1 cellular context compared by ENCODE assay signal in genomic region chr19:57240311-57241090, GRCh38.
TF ChIP-seq lines count a peak whose summit lies in the region.

ZNF805 (plus strand) TSS chr19:57240632; CDS start chr19:57240892, 260 bp downstream.

TF ChIP-seq in HepG2, 621 proteins besides CTCF, POLR2A, EP300 and RAD21 (continued from another document and continues in another):
- no peak for TF ChIP-seq E2F2 (CRISPR knock-in tag; IDR thresholded peaks at IDR 0.05; ENCODE audit: borderline replicate concordance)
- no peak for TF ChIP-seq ZNF138 (CRISPR knock-in tag; IDR thresholded peaks at IDR 0.05; ENCODE audit: low read depth)
- TF ChIP-seq RFX3 (CRISPR knock-in tag; IDR thresholded peaks at IDR 0.05), result no peak
- no peak for TF ChIP-seq ZNF343 (CRISPR knock-in tag; IDR thresholded peaks at IDR 0.05)
- TF ChIP-seq REXO4 (CRISPR knock-in tag; IDR thresholded peaks at IDR 0.05; ENCODE audit: borderline replicate concordance), result no peak
- TF ChIP-seq ZNF562 (CRISPR knock-in tag; IDR thresholded peaks at IDR 0.05; ENCODE audit: borderline replicate concordance), result no peak
- TF ChIP-seq ZBTB7B (CRISPR knock-in tag; IDR thresholded peaks at IDR 0.05), result peak; percentile 15; the same call in 1 of the 2 replicates
- TF ChIP-seq ZBTB8A (CRISPR knock-in tag; IDR thresholded peaks at IDR 0.05; ENCODE audit: borderline replicate concordance, low read depth), result no peak
- peak; percentile 37 for TF ChIP-seq XRCC5 (optimal IDR thresholded peaks at IDR 0.05; ENCODE audit: low read length)
- TF ChIP-seq KLF11 (CRISPR knock-in tag; IDR thresholded peaks at IDR 0.05), result no peak
- TF ChIP-seq PRMT3 (CRISPR knock-in tag; IDR thresholded peaks at IDR 0.05; ENCODE audit: borderline replicate concordance, low read depth), result no peak
- 0 out of 2 replicates have a peak, but pooled peaks have one; percentile 40 for TF ChIP-seq NFATC3 (CRISPR knock-in tag; IDR thresholded peaks at IDR 0.05)
- TF ChIP-seq FOXP4 (CRISPR knock-in tag; IDR thresholded peaks at IDR 0.05), result no peak; the same call in 1 of the 2 replicates
- TF ChIP-seq RFXANK (CRISPR knock-in tag; IDR thresholded peaks at IDR 0.05), result no peak
- no peak for TF ChIP-seq RAD51 (IDR thresholded peaks at IDR 0.05; ENCODE audit: borderline replicate concordance)
- TF ChIP-seq HHEX (CRISPR knock-in tag; IDR thresholded peaks at IDR 0.05), result no peak
- TF ChIP-seq TCF7 (IDR thresholded peaks at IDR 0.05; ENCODE audit: low read depth), result no peak
- no peak for TF ChIP-seq ZHX1 (CRISPR knock-in tag; IDR thresholded peaks at IDR 0.05; ENCODE audit: low read depth)
- TF ChIP-seq FOXP1 (IDR thresholded peaks at IDR 0.05), result no peak
- TF ChIP-seq FOXP1 (CRISPR knock-in tag; IDR thresholded peaks at IDR 0.05), result no peak
- peak; percentile 58 for TF ChIP-seq SALL1 (CRISPR knock-in tag; IDR thresholded peaks at IDR 0.05)
- TF ChIP-seq ZNF180 (CRISPR knock-in tag; IDR thresholded peaks at IDR 0.05; ENCODE audit: borderline replicate concordance, low read depth), result peak; percentile 58; the same call in 1 of the 2 replicates
- no peak for TF ChIP-seq ZNF512B (CRISPR knock-in tag; IDR thresholded peaks at IDR 0.05; ENCODE audit: borderline replicate concordance)
- TF ChIP-seq ZZZ3 (CRISPR knock-in tag; IDR thresholded peaks at IDR 0.05; ENCODE audit: borderline replicate concordance), result peak; percentile 77; the same call in 1 of the 2 replicates
- peak; percentile 89 for TF ChIP-seq ZNF709 (CRISPR knock-in tag; IDR thresholded peaks at IDR 0.05)
- no peak for TF ChIP-seq ARNT (IDR thresholded peaks at IDR 0.05)
- no peak for TF ChIP-seq ZC3H4 (CRISPR knock-in tag; IDR thresholded peaks at IDR 0.05; ENCODE audit: borderline replicate concordance)
- no peak for TF ChIP-seq ZNF34 (CRISPR knock-in tag; IDR thresholded peaks at IDR 0.05; ENCODE audit: borderline replicate concordance)
- peak; percentile 96 for TF ChIP-seq SPEN (CRISPR knock-in tag; IDR thresholded peaks at IDR 0.05; ENCODE audit: low read depth)
- no peak; the same call in 1 of the 2 replicates for TF ChIP-seq ZNF746 (CRISPR knock-in tag; IDR thresholded peaks at IDR 0.05)
- TF ChIP-seq ZBTB44 (CRISPR knock-in tag; IDR thresholded peaks at IDR 0.05), result no peak
- TF ChIP-seq ZNF558 (CRISPR knock-in tag; IDR thresholded peaks at IDR 0.05; ENCODE audit: borderline replicate concordance), result no peak; the same call in 1 of the 2 replicates
- TF ChIP-seq ETS1 (CRISPR knock-in tag; IDR thresholded peaks at IDR 0.05), result no peak
- TF ChIP-seq ZNF713 (CRISPR knock-in tag; IDR thresholded peaks at IDR 0.05), result no peak
- no peak; the same call in none of the 2 replicates for TF ChIP-seq CREB3 (CRISPR knock-in tag; IDR thresholded peaks at IDR 0.05)
- no peak for TF ChIP-seq ZBTB37 (CRISPR knock-in tag; IDR thresholded peaks at IDR 0.05)
- TF ChIP-seq CEBPG (CRISPR knock-in tag; IDR thresholded peaks at IDR 0.05), result peak; percentile 56
- TF ChIP-seq SNAPC5 (CRISPR knock-in tag; IDR thresholded peaks at IDR 0.05; ENCODE audit: borderline replicate concordance), result 0 out of 2 replicates have a peak, but pooled peaks have one; percentile 59
- no peak for TF ChIP-seq ZMAT5 (CRISPR knock-in tag; IDR thresholded peaks at IDR 0.05; ENCODE audit: borderline replicate concordance, low read depth)
- peak; percentile 38; the same call in 1 of the 2 replicates for TF ChIP-seq ZBTB7A (CRISPR knock-in tag; IDR thresholded peaks at IDR 0.05)
- no peak for TF ChIP-seq ZNF546 (CRISPR knock-in tag; conservative IDR thresholded peaks at IDR 0.05)
- TF ChIP-seq ZNF512 (CRISPR knock-in tag; IDR thresholded peaks at IDR 0.05), result no peak
- no peak for TF ChIP-seq LRRFIP1 (CRISPR knock-in tag; conservative IDR thresholded peaks at IDR 0.05)
- TF ChIP-seq DNMT3B (CRISPR knock-in tag; conservative IDR thresholded peaks at IDR 0.05), result peak; percentile 32; the same call in 1 of the 2 replicates
- TF ChIP-seq HCFC1 (IDR thresholded peaks at IDR 0.05; ENCODE audit: low read depth, low read length), result peak; percentile 82
- TF ChIP-seq ZNF670 (CRISPR knock-in tag; IDR thresholded peaks at IDR 0.05; ENCODE audit: borderline replicate concordance), result no peak; the same call in 1 of the 2 replicates
